23 cellular contexts compared by ENCODE assay signal in genomic region chr11:72309074-72309598, GRCh38.
DNase-seq lines count a peak whose midpoint lies in the region; ATAC-seq, FAIRE-seq and TF ChIP-seq lines count a peak whose summit lies in the region.
"Had no signal": no experiment of that assay in that cellular context is flagged by ENCODE, and none has a peak within 500 bp of the region (broad histone marks: within the 10 kb centered on the region; RNA-seq: fewer than 3 reads in every experiment).

No MANE protein-coding gene starts in this region.

- no peak for TF ChIP-seq CTCF in SK-N-SH (IDR thresholded peaks at IDR 0.05)
- TF ChIP-seq CTCF in osteoblast (IDR thresholded peaks at IDR 0.05; ENCODE audit: extremely low read depth, low read depth, low read length) = no peak
- no peak for TF ChIP-seq CTCF in WTC11 (IDR thresholded peaks at IDR 0.05)

- no peak for TF ChIP-seq RAD21 in SK-N-SH (IDR thresholded peaks at IDR 0.05; ENCODE audit: low read length)

- H3K36me3 ChIP-seq in SK-N-SH (replicated peaks in 1 of 2; ENCODE audit: control insufficient read depth in 1 of 2, insufficient read depth in 2 of 2, low read length in 1 of 2) (peaks cover 8 to 30% of the 10 kb centered on the region in 2 experiments), osteoblast (ENCODE audit: insufficient read depth, low read length) (no peaks in the 10 kb centered on the region)
- H3K36me3 ChIP-seq: cardiac muscle cell, colonic mucosa, ovary had no signal

- no peak for TF ChIP-seq EP300 in SK-N-SH (IDR thresholded peaks at IDR 0.05; ENCODE audit: borderline replicate concordance in 1 of 2, low read depth in 1 of 2, low read length in 1 of 2)

- H2AFZ ChIP-seq in SK-N-SH (ENCODE audit: low read depth) = no peak overlapping the region
- no peak overlapping the region for H2AFZ ChIP-seq in osteoblast (ENCODE audit: low read length)

- no peak for TF ChIP-seq POLR2A in GM12892 (IDR thresholded peaks at IDR 0.05; ENCODE audit: low read depth, low read length)

- H3K4me1 Mint-ChIP-seq in WTC11 = 0 out of 2 replicates have a peak, but pooled peaks cover 4% of the 10 kb centered on the region

- no peaks in the 10 kb centered on the region for H3K27me3 Mint-ChIP-seq in WTC11 (ENCODE audit: low read depth)
- H3K27me3 Mint-ChIP-seq: activated B cell treated with CpG ODN at 0.5 μM for 24 hours; activated CD4-positive, alpha-beta T cell treated with anti-CD3 and anti-CD28 coated beads, Interleukin-2, amount 10 ng/mL, durations not matched to agents 7 days and 5 days; activated naive CD8-positive, alpha-beta T cell; activated T-cell treated with anti-CD3 and anti-CD28 coated beads, Interleukin-2, amount 50 U/mL, for 24 hours; stimulated activated memory B cell treated with anti-CD40 and anti-IgM and Interleukin-4, amounts not matched to agents 10 μg/mL and 1 μg/mL and 100 μg/mL, for 72 hours had no signal

- H3K4me1 ChIP-seq in SK-N-SH (ENCODE audit: control insufficient read depth in 1 of 2, insufficient read depth in 2 of 2, low read depth in 1 of 2, low read length in 1 of 2) (peaks cover 31 to 75% of the 10 kb centered on the region in 2 experiments), osteoblast (ENCODE audit: insufficient read depth, low read length) (peaks cover 24% of the 10 kb centered on the region)
- H3K4me1 ChIP-seq: colonic mucosa, Peyer's patch, upper lobe of left lung had no signal

- no peaks in the 10 kb centered on the region for H3K79me2 ChIP-seq in SK-N-SH (ENCODE audit: insufficient read depth)
- no peaks in the 10 kb centered on the region for H3K79me2 ChIP-seq in osteoblast (ENCODE audit: insufficient read depth, low read length)

- H3K4me2 ChIP-seq in SK-N-SH (peak overlapping the region; percentile 52; the same call in 1 of the 2 replicates), osteoblast (ENCODE audit: insufficient read depth, low read length) (peak overlapping the region; percentile 5)

- no peak overlapping the region for H3K4me3 Mint-ChIP-seq in WTC11
- H3K4me3 Mint-ChIP-seq: activated B cell treated with CpG ODN at 0.5 μM for 24 hours; activated CD4-positive, alpha-beta T cell treated with anti-CD3 and anti-CD28 coated beads, Interleukin-2, amount 10 ng/mL, durations not matched to agents 7 days and 5 days; activated naive CD8-positive, alpha-beta T cell; activated T-cell treated with anti-CD3 and anti-CD28 coated beads, Interleukin-2, amount 50 U/mL, for 24 hours; nephron progenitor cell; stimulated activated memory B cell treated with anti-CD40 and anti-IgM and Interleukin-4, amounts not matched to agents 10 μg/mL and 1 μg/mL and 100 μg/mL, for 72 hours had no signal

- no peaks in the 10 kb centered on the region for H3K27me3 ChIP-seq in SK-N-SH (ENCODE audit: insufficient read depth)
- H3K27me3 ChIP-seq in osteoblast (ENCODE audit: insufficient read depth, low read length) = no peaks in the 10 kb centered on the region
- H3K27me3 ChIP-seq: cardiac muscle cell, colonic mucosa, ovary, Peyer's patch, upper lobe of left lung had no signal

- peaks cover 15% of the 10 kb centered on the region for H3F3A ChIP-seq in SK-N-SH (replicated peaks; ENCODE audit: insufficient read depth)

- no peaks in the 10 kb centered on the region for H3K9me3 ChIP-seq in SK-N-SH
- H3K9me3 ChIP-seq in osteoblast (ENCODE audit: low read depth, low read length) = no peaks in the 10 kb centered on the region
- H3K9me3 ChIP-seq: colonic mucosa, ovary, Peyer's patch, upper lobe of left lung had no signal

- peak; percentile 50 for FAIRE-seq in GM12892 (lab: Jason Lieb, UNC)

- 70% methylated on average over 6 of the region's 6 CpGs for WGBS in SK-N-SH (ENCODE audit: low lambda C conversion rate)

- no peak overlapping the region for H3K4me3 ChIP-seq in SK-N-SH (ENCODE audit: low read depth in 2 of 2, low read length in 1 of 2)
- peak overlapping the region; percentile 11 for H3K4me3 ChIP-seq in osteoblast (ENCODE audit: insufficient read depth, low read length)
- H3K4me3 ChIP-seq: cardiac muscle cell, colonic mucosa, ovary, Peyer's patch, upper lobe of left lung had no signal

- H3K27ac ChIP-seq in SK-N-SH (ENCODE audit: low read depth in 2 of 2, low read length in 1 of 2) (peak overlapping the region; percentile 96 to 100), osteoblast (ENCODE audit: low read depth, low read length) (peak overlapping the region; percentile 27)
- H3K27ac ChIP-seq: C4-2B, cardiac muscle cell, colonic mucosa, ovary, Peyer's patch, upper lobe of left lung had no signal

- H4K20me1 ChIP-seq in SK-N-SH (ENCODE audit: insufficient read depth) (no peaks in the 10 kb centered on the region), osteoblast (ENCODE audit: insufficient read depth, low read length) (peaks cover 1% of the 10 kb centered on the region)

- peak overlapping the region; percentile 27; the same call in 1 of the 2 replicates for H3K9ac ChIP-seq in SK-N-SH

- H3K9me3 Mint-ChIP-seq in WTC11 = no peaks in the 10 kb centered on the region
- H3K9me3 Mint-ChIP-seq: activated B cell treated with CpG ODN at 0.5 μM for 24 hours; activated CD4-positive, alpha-beta T cell treated with anti-CD3 and anti-CD28 coated beads, Interleukin-2, amount 10 ng/mL, durations not matched to agents 7 days and 5 days; activated T-cell treated with anti-CD3 and anti-CD28 coated beads, Interleukin-2, amount 50 U/mL, for 24 hours; nephron progenitor cell; stimulated activated memory B cell treated with anti-CD40 and anti-IgM and Interleukin-4, amounts not matched to agents 10 μg/mL and 1 μg/mL and 100 μg/mL, for 72 hours had no signal

- no peak for ATAC-seq in Right ventricle myocardium inferior
- ATAC-seq in WTC11 = no peak
- no peak for ATAC-seq in GM21367 (IDR thresholded peaks at IDR 0.05; ENCODE audit: unreplicated experiment)
- ATAC-seq: stimulated activated memory B cell treated with anti-CD40 and anti-IgM and Interleukin-4, amounts not matched to agents 10 μg/mL and 1 μg/mL and 100 μg/mL, for 72 hours had no signal

- H3K36me3 Mint-ChIP-seq in WTC11 = peaks cover 6% of the 10 kb centered on the region; the same call in 1 of the 2 replicates

- POLR2A ChIA-PET in SK-N-SH (lab: Yijun Ruan, JAX) = interaction anchor here (0.6 to 21.1 kb wide), 19 partner anchors 9 to 122 kb away, joined by 3 to 550 read pairs (median 11); partner anchors contain the start of gene PHOX2A
- POLR2A ChIA-PET in WTC11 (lab: Charles Lee) = no interaction called here

- DNase-seq in GM12892 (ENCODE audit: insufficient read length) = no peak
- peak; percentile 25 for DNase-seq in NCI-H1105 (lab: John Stamatoyannopoulos, UW)
- no peak for DNase-seq in SK-N-SH
- peak; percentile 58 for DNase-seq in osteoblast (ENCODE audit: insufficient read length, low spot score, missing footprints)
- no peak for DNase-seq in Right ventricle myocardium inferior (ENCODE audit: missing footprints)
- no peak for DNase-seq in WTC11 (ENCODE audit: low spot score)
- DNase-seq: activated B cell treated with CpG ODN at 0.5 μM for 24 hours; activated CD4-positive, alpha-beta T cell treated with anti-CD3 and anti-CD28 coated beads, Interleukin-2, amount 10 ng/mL, durations not matched to agents 7 days and 5 days; activated effector memory CD4-positive, alpha-beta T cell treated with anti-CD3 and anti-CD28 coated beads, Interleukin-2, amount 50 U/mL, for 16 hours; activated T-cell treated with anti-CD3 and anti-CD28 coated beads, Interleukin-2, amount 50 U/mL, for 24 hours; colonic mucosa; DMS53; effector CD8-positive, alpha-beta T cell; GDM1; nephron progenitor cell; ovary; Peyer's patch; upper lobe of left lung had no signal

- H3K9me2 ChIP-seq in SK-N-SH = no peaks in the 10 kb centered on the region

- CTCF ChIA-PET in SK-N-SH (lab: Yijun Ruan, JAX) (interaction anchor here (1.0 to 36.9 kb wide), 13 partner anchors 8 to 122 kb away, joined by 3 to 637 read pairs (median 6); partner anchors contain the start of gene PHOX2A), WTC11 (lab: Charles Lee) (interaction anchor here (0.6 kb wide), 1 partner anchor 85 kb away, joined by 3 read pairs; no protein-coding TSS in a partner anchor)

- intact Hi-C loops in Right ventricle myocardium inferior (cut with DNase I) = no loop called here

- no peak overlapping the region for H3K27ac Mint-ChIP-seq in WTC11
- H3K27ac Mint-ChIP-seq: activated B cell treated with CpG ODN at 0.5 μM for 24 hours; activated CD4-positive, alpha-beta T cell treated with anti-CD3 and anti-CD28 coated beads, Interleukin-2, amount 10 ng/mL, durations not matched to agents 7 days and 5 days; activated naive CD8-positive, alpha-beta T cell; activated T-cell treated with anti-CD3 and anti-CD28 coated beads, Interleukin-2, amount 50 U/mL, for 24 hours; stimulated activated memory B cell treated with anti-CD40 and anti-IgM and Interleukin-4, amounts not matched to agents 10 μg/mL and 1 μg/mL and 100 μg/mL, for 72 hours had no signal

TF ChIP-seq in SK-N-SH, 30 proteins besides CTCF, POLR2A, EP300 and RAD21 (continues in another document):
- TF ChIP-seq FOXJ3 (CRISPR knock-in tag; IDR thresholded peaks at IDR 0.05) = 0 out of 2 replicates have a peak, but pooled peaks have one; percentile 54
- no peak for TF ChIP-seq POLR2AphosphoS5 (IDR thresholded peaks at IDR 0.05; ENCODE audit: low read depth, low read length)
- no peak for TF ChIP-seq PBX3 (IDR thresholded peaks at IDR 0.05)

TF ChIP-seq in WTC11, 78 proteins besides CTCF, POLR2A, EP300 and RAD21 (continues in another document):
- TF ChIP-seq ZNF281 (CRISPR knock-in tag; IDR thresholded peaks at IDR 0.05) = no peak

Comparison
In these comparisons a context has a peak if more than half of its experiments do, and no peak if none do; other contexts are left out.
1. DNase-seq: peak in NCI-H1105 (single experiment) and osteoblast (single experiment); none in GM12892 (single experiment), SK-N-SH (single experiment), Right ventricle myocardium inferior (single experiment) and WTC11 (single experiment).